ENCODE assay signal across 29 cellular contexts in genomic region chr1:27952147-27952546, GRCh38. TPM values are rescaled to one million over a fixed set of nuclear protein-coding genes. Genes with fewer than 3 reads are reported as not detected.
"Had no signal": no experiment of that assay in that cellular context is flagged by ENCODE, and none has a peak within 500 bp of the region (broad histone marks: within the 10 kb centered on the region; RNA-seq: fewer than 3 reads in every experiment).

No MANE protein-coding gene starts in this region.

- H3K27me3 Mint-ChIP-seq: activated naive CD8-positive, alpha-beta T cell had no signal

- DNase-seq: activated CD4-positive, alpha-beta T cell treated with anti-CD3 and anti-CD28 coated beads for 48 hours; activated CD4-positive, alpha-beta T cell treated with anti-CD3 and anti-CD28 coated beads, Interleukin-2, amount 50 U/mL, for 48 hours; activated CD8-positive, alpha-beta memory T cell treated with anti-CD3 and anti-CD28 coated beads for 24 hours; activated effector memory CD4-positive, alpha-beta T cell treated with Interleukin-2 at 50 U/mL for 16 hours; activated naive CD4-positive, alpha-beta T cell treated with Interleukin-2 at 50 U/mL for 16 hours; aorta; body of pancreas; cerebellar nuclear complex; cortex of kidney; foreskin fibroblast; head of caudate nucleus; hippocampal formation; immature natural killer cell; kidney; left lung; naive thymus-derived CD8-positive, alpha-beta T cell; nucleus accumbens; sigmoid colon; stimulated activated CD4-positive, alpha-beta T cell treated with anti-CD3 and anti-CD28 coated beads, Interleukin-1b, Interleukin-23, amount 100 ng/mL, for 48 hours; stimulated activated CD4-positive, alpha-beta T cell treated with anti-CD3 and anti-CD28 coated beads, Interleukin-4, amount 100 ng/mL, for 4 hours; stimulated activated CD8-positive, alpha-beta memory T cell treated with anti-CD3 and anti-CD28 coated beads, Interleukin-4, amount 100 ng/mL, for 48 hours; tibial artery had no signal

- H3K9me3 Mint-ChIP-seq: immature natural killer cell; naive thymus-derived CD8-positive, alpha-beta T cell; neural crest cell; stimulated activated memory B cell treated with anti-CD40 and anti-IgM and Interleukin-4, amounts not matched to agents 10 μg/mL and 1 μg/mL and 100 μg/mL, for 72 hours had no signal

- H3K27ac Mint-ChIP-seq: activated naive CD8-positive, alpha-beta T cell; stimulated activated memory B cell treated with anti-CD40 and anti-IgM and Interleukin-4, amounts not matched to agents 10 μg/mL and 1 μg/mL and 100 μg/mL, for 72 hours had no signal

- H3K4me3 ChIP-seq: body of pancreas, left lung, sigmoid colon, smooth muscle cell, suprapubic skin, tibial artery had no signal

- H3K4me2 ChIP-seq: smooth muscle cell had no signal

- FAIRE-seq: kidney had no signal

- ATAC-seq: body of pancreas; left lung; naive thymus-derived CD8-positive, alpha-beta T cell; stimulated activated memory B cell treated with anti-CD40 and anti-IgM and Interleukin-4, amounts not matched to agents 10 μg/mL and 1 μg/mL and 100 μg/mL, for 72 hours had no signal

- H3K36me3 Mint-ChIP-seq: activated naive CD8-positive, alpha-beta T cell; naive thymus-derived CD8-positive, alpha-beta T cell; stimulated activated memory B cell treated with anti-CD40 and anti-IgM and Interleukin-4, amounts not matched to agents 10 μg/mL and 1 μg/mL and 100 μg/mL, for 72 hours had no signal

- H3K4me1 Mint-ChIP-seq: immature natural killer cell; stimulated activated memory B cell treated with anti-CD40 and anti-IgM and Interleukin-4, amounts not matched to agents 10 μg/mL and 1 μg/mL and 100 μg/mL, for 72 hours had no signal

- H3K4me3 Mint-ChIP-seq: activated naive CD8-positive, alpha-beta T cell; immature natural killer cell; naive thymus-derived CD8-positive, alpha-beta T cell; neural crest cell; stimulated activated memory B cell treated with anti-CD40 and anti-IgM and Interleukin-4, amounts not matched to agents 10 μg/mL and 1 μg/mL and 100 μg/mL, for 72 hours had no signal

- H3K4me1 ChIP-seq: body of pancreas, left lung, sigmoid colon, suprapubic skin, tibial artery had no signal

- H3K36me3 ChIP-seq: left lung, sigmoid colon, suprapubic skin, tibial artery had no signal

- H3K9me3 ChIP-seq: body of pancreas, left lung, sigmoid colon, suprapubic skin, tibial artery had no signal

- H3K27ac ChIP-seq: body of pancreas, left lung, sigmoid colon, suprapubic skin, tibial artery, VCaP had no signal

- H3K27me3 ChIP-seq: body of pancreas, left lung, sigmoid colon, suprapubic skin, tibial artery had no signal

RNA-seq across cellular contexts. Expression of gene SMPDL3B, which starts 17.3 kb away (rescaled TPM):
- total RNA-seq: endothelial cell of umbilical vein; naive thymus-derived CD8-positive, alpha-beta T cell; neural crest cell; smooth muscle cell had no signal
